23 cellular contexts compared by ENCODE assay signal in the genomic region with DNA sequence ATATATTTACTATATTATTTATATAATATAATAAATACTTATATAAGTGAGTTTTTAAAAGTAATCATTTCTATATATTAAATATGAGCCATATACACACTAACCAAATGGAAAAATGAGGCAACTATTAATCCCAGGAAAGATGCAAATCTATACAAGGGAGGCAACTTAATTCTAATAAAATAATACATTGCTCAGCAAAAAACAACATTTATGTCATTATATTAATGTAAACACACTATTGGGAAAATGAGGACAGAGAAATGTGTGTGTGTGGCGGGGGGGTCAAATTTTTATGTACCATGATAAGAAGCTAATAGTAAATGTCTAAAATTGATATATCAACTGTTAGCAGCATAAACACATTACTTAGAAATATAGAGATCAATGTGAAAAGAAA.
"Had no signal": no experiment of that assay in that cellular context is flagged by ENCODE, and none has a peak within 500 bp of the region (broad histone marks: within the 10 kb centered on the region; RNA-seq: fewer than 3 reads in every experiment).

No MANE protein-coding gene starts in this region.

- H3K4me1 ChIP-seq: left lung, prostate gland had no signal

- FAIRE-seq: endometrium, frontal cortex, islet of Langerhans, small intestine had no signal

- H3K9me3 ChIP-seq: left lung, mucosa of descending colon, prostate gland, testis, tibial artery had no signal

- ATAC-seq: effector memory CD8-positive, alpha-beta T cell; left cardiac atrium; left lung; mucosa of descending colon; natural killer cell treated with Interleukin-12 subunit alpha and Interleukin-12 subunit beta and Interleukin-15 and Interleukin-18, amount 100 ng/mL, for 72 hours; right cardiac atrium; stimulated activated naive CD8-positive, alpha-beta T cell treated with anti-CD3 and anti-CD28 coated beads, Interleukin-15, amount 100 ng/mL, for 72 hours had no signal

- H3K36me3 ChIP-seq: prostate gland had no signal

- H2AFZ ChIP-seq: hepatocyte had no signal

- H3K4me3 ChIP-seq: heart left ventricle, hepatocyte, left lung, mucosa of descending colon, prostate gland, testis, tibial artery had no signal

- H3K4me2 ChIP-seq: hepatocyte had no signal

- H3K27ac ChIP-seq: hepatocyte, left lung, prostate gland, testis had no signal

- DNase-seq: cortex of kidney; effector memory CD8-positive, alpha-beta T cell; heart left ventricle; left cardiac atrium; left lung; mucosa of descending colon; naive B cell; right cardiac atrium; small intestine; stimulated activated CD4-positive, alpha-beta T cell treated with anti-CD3 and anti-CD28 coated beads, Interleukin-12 subunit alpha, Interleukin-12 subunit beta, amount 100 ng/mL, for 4 hours; stimulated activated CD4-positive, alpha-beta T cell treated with anti-CD3 and anti-CD28 coated beads, Interleukin-1b, Interleukin-23, amount 100 ng/mL, for 48 hours; stimulated activated CD4-positive, alpha-beta T cell treated with anti-CD3 and anti-CD28 coated beads, Interleukin-4, amount 100 ng/mL, for 1 hour; stimulated activated CD8-positive, alpha-beta memory T cell treated with anti-CD3 and anti-CD28 coated beads, Interleukin-4, amount 100 ng/mL, for 48 hours; stimulated activated naive CD4-positive, alpha-beta T cell; stimulated activated naive CD8-positive, alpha-beta T cell treated with anti-CD3 and anti-CD28 coated beads, Interleukin-15, amount 100 ng/mL, for 72 hours; testis; tibial artery had no signal

- H3K79me2 ChIP-seq: hepatocyte had no signal

- H3K27me3 ChIP-seq: heart left ventricle, hepatocyte, left lung, testis, tibial artery had no signal
